29 cellular contexts compared by ENCODE assay signal in genomic region chrX:17707731-17708130, GRCh38.
"Had no signal": no experiment of that assay in that cellular context is flagged by ENCODE, and none has a peak within 500 bp of the region (broad histone marks: within the 10 kb centered on the region; RNA-seq: fewer than 3 reads in every experiment).

No MANE protein-coding gene starts in this region.

- H3K9me3 ChIP-seq: body of pancreas, esophagus squamous epithelium, gastroesophageal sphincter, heart right ventricle had no signal

- H3K36me3 ChIP-seq: esophagus squamous epithelium, gastroesophageal sphincter, heart right ventricle, WERI-Rb-1 had no signal

- FAIRE-seq: TTC549 had no signal

- H3K27ac ChIP-seq: body of pancreas, dorsolateral prefrontal cortex, esophagus squamous epithelium, gastroesophageal sphincter, heart right ventricle, hepatocyte, WERI-Rb-1 had no signal

- H3K4me2 ChIP-seq: hepatocyte had no signal

- DNase-seq: activated B cell treated with CpG ODN at 0.5 μM for 24 hours; activated CD4-positive, alpha-beta T cell treated with anti-CD3 and anti-CD28 coated beads for 48 hours; activated CD4-positive, alpha-beta T cell treated with anti-CD3 and anti-CD28 coated beads, Interleukin-2, amount 50 U/mL, for 1 hour; activated CD4-positive, alpha-beta T cell treated with anti-CD3 and anti-CD28 coated beads, Interleukin-2, amount 50 U/mL, for 48 hours; activated CD8-positive, alpha-beta memory T cell treated with anti-CD3 and anti-CD28 coated beads for 24 hours; activated CD8-positive, alpha-beta T cell treated with anti-CD3 and anti-CD28 coated beads for 36 hours; activated effector memory CD4-positive, alpha-beta T cell treated with Interleukin-2 at 50 U/mL for 16 hours; activated gamma-delta T cell treated with Interleukin-2 at 50 U/mL for 16 hours; activated naive CD4-positive, alpha-beta T cell treated with anti-CD3 and anti-CD28 coated beads, Interleukin-2, amount 50 U/mL, for 16 hours; activated naive CD4-positive, alpha-beta T cell treated with Interleukin-2 at 50 U/mL for 16 hours; activated T-cell treated with anti-CD3 and anti-CD28 coated beads, Interleukin-2, amount 50 U/mL, for 4 hours; amniotic stem cell; anterior cingulate cortex; body of pancreas; dorsolateral prefrontal cortex; effector memory CD4-positive, alpha-beta T cell; endodermal cell; esophagus squamous epithelium; foreskin melanocyte; heart right ventricle; T-helper 1 cell; T-helper 17 cell; WERI-Rb-1 had no signal

- ATAC-seq: activated CD4-positive, CD25-positive, alpha-beta regulatory T cell treated with anti-CD3 and anti-CD28 coated beads, Interleukin-2, amount 50 U/mL, for 24 hours; activated CD8-positive, alpha-beta T cell treated with anti-CD3 and anti-CD28 coated beads for 36 hours; activated T-cell treated with anti-CD3 and anti-CD28 coated beads, Interleukin-2, amount 50 U/mL, for 4 hours; activated T-helper 17 cell treated with anti-CD3 and anti-CD28 coated beads, Interleukin-2, amount 50 U/mL, for 72 hours; body of pancreas; gastroesophageal sphincter; heart right ventricle; T-helper 17 cell had no signal

- H3K79me2 ChIP-seq: hepatocyte had no signal

- H2AFZ ChIP-seq: hepatocyte had no signal

- H3K4me1 ChIP-seq: body of pancreas, esophagus squamous epithelium, gastroesophageal sphincter, heart right ventricle had no signal

- H3K4me3 ChIP-seq: body of pancreas, coronary artery, dorsolateral prefrontal cortex, esophagus squamous epithelium, gastroesophageal sphincter, heart right ventricle, hepatocyte had no signal

- H3K27me3 ChIP-seq: body of pancreas, esophagus squamous epithelium, gastroesophageal sphincter, hepatocyte had no signal
